ENCODE assay signal across 18 cellular contexts in the genomic region with DNA sequence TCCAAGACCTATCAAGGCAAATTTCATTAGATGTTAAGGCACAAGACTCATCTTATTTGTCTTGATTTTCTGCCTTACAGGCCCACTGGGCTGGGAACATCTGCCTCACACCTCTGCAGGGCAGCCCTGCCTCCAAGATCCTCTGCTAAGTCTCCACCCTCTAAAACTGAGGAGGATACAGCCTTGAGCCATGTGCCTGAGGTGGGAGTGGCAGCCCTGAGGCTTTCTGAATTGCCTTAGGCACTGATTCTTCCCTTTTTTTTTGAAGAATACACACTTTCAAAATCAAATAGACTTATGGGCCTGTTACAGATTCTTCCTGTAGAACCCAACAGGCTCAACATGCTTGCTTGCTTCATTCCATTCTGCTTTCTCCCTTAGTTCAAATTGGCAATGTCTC.
"Had no signal": no experiment of that assay in that cellular context is flagged by ENCODE, and none has a peak within 500 bp of the region (broad histone marks: within the 10 kb centered on the region; RNA-seq: fewer than 3 reads in every experiment).

No MANE protein-coding gene starts in this region.

- H3K27me3 ChIP-seq: gastrocnemius medialis, right lobe of liver, testis, tibial nerve had no signal

- DNase-seq: effector memory CD4-positive, alpha-beta T cell; gastrocnemius medialis; glutamatergic neuron; kidney; left cardiac atrium; naive B cell; psoas muscle; retina; right lobe of liver; stimulated activated CD4-positive, alpha-beta T cell treated with anti-CD3 and anti-CD28 coated beads, Interleukin-1b, Interleukin-23, amount 100 ng/mL, for 48 hours; stimulated activated CD4-positive, alpha-beta T cell treated with anti-CD3 and anti-CD28 coated beads, Interleukin-4, amount 100 ng/mL, for 24 hours; stimulated activated naive B cell treated with anti-CD40 and anti-IgM and Interleukin-4, amounts not matched to agents 10 μg/mL and 1 μg/mL and 100 μg/mL, for 72 hours; stimulated activated naive CD8-positive, alpha-beta T cell treated with anti-CD3 and anti-CD28 coated beads, Interleukin-15, amount 100 ng/mL, for 72 hours; testis had no signal

- H3K27me3 Mint-ChIP-seq: naive B cell; stimulated activated naive B cell treated with anti-CD40 and anti-IgM and Interleukin-4, amounts not matched to agents 10 μg/mL and 1 μg/mL and 100 μg/mL, for 72 hours; stimulated activated naive CD8-positive, alpha-beta T cell treated with anti-CD3 and anti-CD28 coated beads, Interleukin-15, amount 100 ng/mL, for 72 hours had no signal

- H3K4me1 Mint-ChIP-seq: naive B cell; nephron; stimulated activated naive B cell treated with anti-CD40 and anti-IgM and Interleukin-4, amounts not matched to agents 10 μg/mL and 1 μg/mL and 100 μg/mL, for 72 hours; stimulated activated naive CD8-positive, alpha-beta T cell treated with anti-CD3 and anti-CD28 coated beads, Interleukin-15, amount 100 ng/mL, for 72 hours had no signal

- H3K9me3 Mint-ChIP-seq: nephron had no signal

- H3K4me1 ChIP-seq: gastrocnemius medialis, psoas muscle, right lobe of liver, testis had no signal

- H3K27ac ChIP-seq: gastrocnemius medialis, psoas muscle, right lobe of liver, testis, tibial nerve had no signal

- H3K4me3 Mint-ChIP-seq: mesothelial cell of epicardium; naive B cell; nephron; stimulated activated naive B cell treated with anti-CD40 and anti-IgM and Interleukin-4, amounts not matched to agents 10 μg/mL and 1 μg/mL and 100 μg/mL, for 72 hours; stimulated activated naive CD8-positive, alpha-beta T cell treated with anti-CD3 and anti-CD28 coated beads, Interleukin-15, amount 100 ng/mL, for 72 hours had no signal

- ATAC-seq: esophagus mucosa; gastrocnemius medialis; left cardiac atrium; psoas muscle; right lobe of liver; stimulated activated naive B cell treated with anti-CD40 and anti-IgM and Interleukin-4, amounts not matched to agents 10 μg/mL and 1 μg/mL and 100 μg/mL, for 72 hours; stimulated activated naive CD8-positive, alpha-beta T cell treated with anti-CD3 and anti-CD28 coated beads, Interleukin-15, amount 100 ng/mL, for 72 hours had no signal

- H3K36me3 Mint-ChIP-seq: mesothelial cell of epicardium; naive B cell; stimulated activated naive B cell treated with anti-CD40 and anti-IgM and Interleukin-4, amounts not matched to agents 10 μg/mL and 1 μg/mL and 100 μg/mL, for 72 hours had no signal

- H3K9me3 ChIP-seq: gastrocnemius medialis, psoas muscle, right lobe of liver, testis, tibial nerve had no signal

- H3K36me3 ChIP-seq: gastrocnemius medialis, right lobe of liver, tibial nerve had no signal

- H3K27ac Mint-ChIP-seq: mesothelial cell of epicardium; naive B cell; nephron; stimulated activated naive B cell treated with anti-CD40 and anti-IgM and Interleukin-4, amounts not matched to agents 10 μg/mL and 1 μg/mL and 100 μg/mL, for 72 hours; stimulated activated naive CD8-positive, alpha-beta T cell treated with anti-CD3 and anti-CD28 coated beads, Interleukin-15, amount 100 ng/mL, for 72 hours had no signal

- H3K4me3 ChIP-seq: gastrocnemius medialis, psoas muscle, right lobe of liver, testis, tibial nerve had no signal
